1 cellular context compared by ENCODE assay signal in the genomic region with DNA sequence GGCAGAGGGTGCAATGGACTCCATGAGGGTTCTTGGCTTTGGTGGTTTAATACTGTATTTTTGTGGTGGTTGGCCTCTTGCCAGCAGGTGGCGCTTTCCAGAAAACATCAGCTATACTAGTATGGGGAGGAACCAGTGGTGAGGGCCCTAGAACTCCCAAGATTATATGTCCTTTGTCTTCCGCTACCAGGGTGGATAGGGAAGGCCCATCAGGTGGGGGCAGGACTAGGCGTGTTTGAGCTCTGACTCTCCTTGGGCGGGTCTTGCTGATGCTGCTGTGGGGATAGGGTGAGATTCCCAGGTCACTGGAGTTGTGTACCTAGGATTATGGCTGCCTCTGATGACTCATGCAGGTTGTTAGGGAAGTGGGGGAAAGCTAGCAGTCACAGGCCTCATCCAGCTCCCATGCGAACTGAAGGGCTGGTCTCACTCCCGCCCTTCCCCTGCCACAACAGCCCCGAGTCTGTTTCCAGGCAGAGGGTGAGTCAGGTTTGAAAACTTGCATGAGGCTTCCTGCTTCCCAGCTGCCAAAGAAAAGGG.
TF ChIP-seq lines count a peak whose summit lies in the region.

No MANE protein-coding gene starts in this region.

TF ChIP-seq in GM23338, 12 proteins besides CTCF, POLR2A, EP300 and RAD21 (continued from another document):
- TF ChIP-seq, protein P1, sequence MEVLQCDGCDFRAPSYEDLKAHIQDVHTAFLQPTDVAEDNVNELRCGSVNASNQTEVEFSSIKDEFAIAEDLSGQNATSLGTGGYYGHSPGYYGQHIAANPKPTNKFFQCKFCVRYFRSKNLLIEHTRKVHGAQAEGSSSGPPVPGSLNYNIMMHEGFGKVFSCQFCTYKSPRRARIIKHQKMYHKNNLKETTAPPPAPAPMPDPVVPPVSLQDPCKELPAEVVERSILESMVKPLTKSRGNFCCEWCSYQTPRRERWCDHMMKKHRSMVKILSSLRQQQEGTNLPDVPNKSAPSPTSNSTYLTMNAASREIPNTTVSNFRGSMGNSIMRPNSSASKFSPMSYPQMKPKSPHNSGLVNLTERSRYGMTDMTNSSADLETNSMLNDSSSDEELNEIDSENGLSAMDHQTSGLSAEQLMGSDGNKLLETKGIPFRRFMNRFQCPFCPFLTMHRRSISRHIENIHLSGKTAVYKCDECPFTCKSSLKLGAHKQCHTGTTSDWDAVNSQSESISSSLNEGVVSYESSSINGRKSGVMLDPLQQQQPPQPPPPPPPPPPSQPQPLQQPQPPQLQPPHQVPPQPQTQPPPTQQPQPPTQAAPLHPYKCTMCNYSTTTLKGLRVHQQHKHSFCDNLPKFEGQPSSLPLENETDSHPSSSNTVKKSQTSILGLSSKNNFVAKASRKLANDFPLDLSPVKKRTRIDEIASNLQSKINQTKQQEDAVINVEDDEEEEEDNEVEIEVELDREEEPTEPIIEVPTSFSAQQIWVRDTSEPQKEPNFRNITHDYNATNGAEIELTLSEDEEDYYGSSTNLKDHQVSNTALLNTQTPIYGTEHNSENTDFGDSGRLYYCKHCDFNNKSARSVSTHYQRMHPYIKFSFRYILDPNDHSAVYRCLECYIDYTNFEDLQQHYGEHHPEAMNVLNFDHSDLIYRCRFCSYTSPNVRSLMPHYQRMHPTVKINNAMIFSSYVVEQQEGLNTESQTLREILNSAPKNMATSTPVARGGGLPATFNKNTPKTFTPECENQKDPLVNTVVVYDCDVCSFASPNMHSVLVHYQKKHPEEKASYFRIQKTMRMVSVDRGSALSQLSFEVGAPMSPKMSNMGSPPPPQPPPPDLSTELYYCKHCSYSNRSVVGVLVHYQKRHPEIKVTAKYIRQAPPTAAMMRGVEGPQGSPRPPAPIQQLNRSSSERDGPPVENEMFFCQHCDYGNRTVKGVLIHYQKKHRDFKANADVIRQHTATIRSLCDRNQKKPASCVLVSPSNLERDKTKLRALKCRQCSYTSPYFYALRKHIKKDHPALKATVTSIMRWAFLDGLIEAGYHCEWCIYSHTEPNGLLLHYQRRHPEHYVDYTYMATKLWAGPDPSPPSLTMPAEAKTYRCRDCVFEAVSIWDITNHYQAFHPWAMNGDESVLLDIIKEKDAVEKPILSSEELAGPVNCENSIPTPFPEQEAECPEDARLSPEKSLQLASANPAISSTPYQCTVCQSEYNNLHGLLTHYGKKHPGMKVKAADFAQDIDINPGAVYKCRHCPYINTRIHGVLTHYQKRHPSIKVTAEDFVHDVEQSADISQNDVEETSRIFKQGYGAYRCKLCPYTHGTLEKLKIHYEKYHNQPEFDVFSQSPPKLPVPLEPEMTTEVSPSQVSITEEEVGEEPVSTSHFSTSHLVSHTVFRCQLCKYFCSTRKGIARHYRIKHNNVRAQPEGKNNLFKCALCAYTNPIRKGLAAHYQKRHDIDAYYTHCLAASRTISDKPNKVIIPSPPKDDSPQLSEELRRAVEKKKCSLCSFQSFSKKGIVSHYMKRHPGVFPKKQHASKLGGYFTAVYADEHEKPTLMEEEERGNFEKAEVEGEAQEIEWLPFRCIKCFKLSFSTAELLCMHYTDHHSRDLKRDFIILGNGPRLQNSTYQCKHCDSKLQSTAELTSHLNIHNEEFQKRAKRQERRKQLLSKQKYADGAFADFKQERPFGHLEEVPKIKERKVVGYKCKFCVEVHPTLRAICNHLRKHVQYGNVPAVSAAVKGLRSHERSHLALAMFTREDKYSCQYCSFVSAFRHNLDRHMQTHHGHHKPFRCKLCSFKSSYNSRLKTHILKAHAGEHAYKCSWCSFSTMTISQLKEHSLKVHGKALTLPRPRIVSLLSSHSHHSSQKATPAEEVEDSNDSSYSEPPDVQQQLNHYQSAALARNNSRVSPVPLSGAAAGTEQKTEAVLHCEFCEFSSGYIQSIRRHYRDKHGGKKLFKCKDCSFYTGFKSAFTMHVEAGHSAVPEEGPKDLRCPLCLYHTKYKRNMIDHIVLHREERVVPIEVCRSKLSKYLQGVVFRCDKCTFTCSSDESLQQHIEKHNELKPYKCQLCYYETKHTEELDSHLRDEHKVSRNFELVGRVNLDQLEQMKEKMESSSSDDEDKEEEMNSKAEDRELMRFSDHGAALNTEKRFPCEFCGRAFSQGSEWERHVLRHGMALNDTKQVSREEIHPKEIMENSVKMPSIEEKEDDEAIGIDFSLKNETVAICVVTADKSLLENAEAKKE (CRISPR knock-in tag; IDR thresholded peaks at IDR 0.05) = no peak
- no peak for TF ChIP-seq POLR2AphosphoS5 (IDR thresholded peaks at IDR 0.05; ENCODE audit: low read depth)
